In the genomic region with DNA sequence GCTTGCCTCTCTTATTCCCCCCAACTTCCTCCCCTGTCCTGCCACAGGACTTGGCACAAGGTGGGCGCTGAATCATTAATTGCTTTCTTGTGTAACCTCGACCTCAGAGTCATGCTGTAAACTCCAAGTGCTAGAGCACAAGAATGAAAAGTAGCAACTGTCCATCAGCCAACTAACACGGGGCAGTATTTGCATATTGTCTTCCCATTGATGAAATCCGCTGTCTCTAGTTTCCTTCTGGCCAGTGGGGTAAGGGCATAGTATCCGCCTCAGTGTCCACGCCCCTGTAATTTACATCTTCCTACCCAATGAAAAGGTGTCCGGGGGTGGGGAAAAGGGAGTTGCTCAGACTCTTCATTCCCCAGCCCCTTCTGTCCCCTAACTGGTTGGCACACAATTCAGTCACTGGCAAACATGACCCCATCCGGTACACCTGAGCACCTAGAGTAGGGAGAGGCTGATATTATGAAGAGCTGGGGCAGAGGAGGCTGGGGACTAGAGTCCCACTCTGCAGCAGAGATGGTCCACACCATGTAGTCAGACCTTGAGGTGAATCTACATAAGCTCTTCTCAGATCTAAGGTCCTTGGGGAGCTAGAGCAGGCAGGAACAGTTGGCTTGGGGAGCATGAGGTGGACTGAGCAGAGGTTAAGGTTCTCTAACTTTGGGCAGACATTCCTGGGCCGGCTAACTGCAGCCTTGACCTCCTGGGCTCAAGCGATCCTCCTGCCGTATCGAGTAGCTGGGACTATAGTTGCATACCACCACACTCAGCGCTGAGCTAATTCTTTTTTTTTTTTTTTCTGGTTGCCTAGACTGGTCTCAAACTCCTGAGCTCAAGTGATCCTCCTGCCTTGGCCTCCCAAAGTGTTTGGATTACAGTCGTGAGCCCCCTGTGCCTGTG, we compare ENCODE assay signal across 9 cellular contexts. TPM values are rescaled to one million over a fixed set of nuclear protein-coding genes. Genes with fewer than 3 reads are reported as not detected.
DNase-seq lines count a peak whose midpoint lies in the region; ATAC-seq, FAIRE-seq and TF ChIP-seq lines count a peak whose summit lies in the region.
"Had no signal": no experiment of that assay in that cellular context is flagged by ENCODE, and none has a peak within 500 bp of the region (broad histone marks: within the 10 kb centered on the region; RNA-seq: fewer than 3 reads in every experiment).

No MANE protein-coding gene starts in this region.

- H3K4me1 Mint-ChIP-seq in CD8-positive, alpha-beta T cell (ENCODE audit: low read depth) = peaks cover 31% of the 10 kb centered on the region

- TF ChIP-seq CTCF in omental fat pad (IDR thresholded peaks at IDR 0.05) (no peak), D721Med (IDR thresholded peaks at IDR 0.05; ENCODE audit: insufficient read depth, missing control alignments) (no peak)
- TF ChIP-seq CTCF in CD8-positive, alpha-beta T cell (IDR thresholded peaks at IDR 0.05) = no peak

- no peaks in the 10 kb centered on the region for H3K36me3 ChIP-seq in CD8-positive, alpha-beta T cell (ENCODE audit: insufficient read depth, low read length)

- H3K9me3 ChIP-seq in CD8-positive, alpha-beta T cell (ENCODE audit: low read length) = no peaks in the 10 kb centered on the region

- no peak overlapping the region for H3K4me3 Mint-ChIP-seq in CD8-positive, alpha-beta T cell
- H3K4me3 Mint-ChIP-seq: stimulated activated naive CD8-positive, alpha-beta T cell treated with anti-CD3 and anti-CD28 coated beads, Interleukin-15, amount 100 ng/mL, for 72 hours had no signal

- peak; percentile 60 for ATAC-seq in omental fat pad (ENCODE audit: low FRiP score)
- no peak for ATAC-seq in CD8-positive, alpha-beta T cell
- ATAC-seq: stimulated activated naive CD8-positive, alpha-beta T cell treated with anti-CD3 and anti-CD28 coated beads, Interleukin-15, amount 100 ng/mL, for 72 hours had no signal

- H3K27ac ChIP-seq in CD8-positive, alpha-beta T cell (ENCODE audit: low read depth, low read length) = no peak overlapping the region

- DNase-seq in H54 (ENCODE audit: insufficient read length, low spot score) (peak; percentile 48), NCI-H446 (lab: John Stamatoyannopoulos, UW) (peak; percentile 14 to 46), cerebellar cortex (ENCODE audit: low spot score) (peak; percentile 84), omental fat pad (ENCODE audit: low spot score) (no peak), posterior cingulate gyrus (no peak), D721Med (ENCODE audit: insufficient read length, low spot score) (no peak)
- DNase-seq in CD8-positive, alpha-beta T cell = no peak
- DNase-seq in activated naive CD4-positive, alpha-beta T cell treated with anti-CD3 and anti-CD28 coated beads, Interleukin-2, amount 50 U/mL, for 16 hours = no peak
- DNase-seq: stimulated activated naive CD8-positive, alpha-beta T cell treated with anti-CD3 and anti-CD28 coated beads, Interleukin-15, amount 100 ng/mL, for 72 hours had no signal

- no peak for TF ChIP-seq POLR2A in H54 (IDR thresholded peaks at IDR 0.05; ENCODE audit: low read depth, low read length)

- intact Hi-C loops in posterior cingulate gyrus (cut with DNase I) = no loop called here
- intact Hi-C loops in CD8-positive, alpha-beta T cell (cut with DNase I, micrococcal nuclease) = no loop called here

- no peaks in the 10 kb centered on the region for H3K9me3 Mint-ChIP-seq in CD8-positive, alpha-beta T cell
- H3K9me3 Mint-ChIP-seq: stimulated activated naive CD8-positive, alpha-beta T cell treated with anti-CD3 and anti-CD28 coated beads, Interleukin-15, amount 100 ng/mL, for 72 hours had no signal

- POLR2A ChIA-PET in CD8-positive, alpha-beta T cell (lab: Charles Lee) = interaction anchor here (1.3 kb wide), 1 partner anchor 35 kb away, joined by 4 read pairs; no protein-coding TSS in a partner anchor

- H3K27me3 Mint-ChIP-seq in CD8-positive, alpha-beta T cell (ENCODE audit: low read depth) = no peaks in the 10 kb centered on the region
- H3K27me3 Mint-ChIP-seq: stimulated activated naive CD8-positive, alpha-beta T cell treated with anti-CD3 and anti-CD28 coated beads, Interleukin-15, amount 100 ng/mL, for 72 hours had no signal

- peak; percentile 36 for FAIRE-seq in H54 (lab: Jason Lieb, UNC)
- FAIRE-seq in D721Med (lab: Jason Lieb, UNC) = no peak

- no peak overlapping the region for H3K27ac Mint-ChIP-seq in CD8-positive, alpha-beta T cell

- H3K27me3 ChIP-seq in CD8-positive, alpha-beta T cell (ENCODE audit: insufficient read depth, low read length) = no peaks in the 10 kb centered on the region

- H3K36me3 Mint-ChIP-seq in CD8-positive, alpha-beta T cell = no peaks in the 10 kb centered on the region

- CTCF ChIA-PET in CD8-positive, alpha-beta T cell (lab: Charles Lee) = interaction anchor here (0.9 to 54.2 kb wide), 5 partner anchors 9 to 129 kb away, joined by 3 to 2176 read pairs (median 4); a partner anchor contains a TSS

- H3K4me1 ChIP-seq in CD8-positive, alpha-beta T cell (ENCODE audit: insufficient read depth, low read length) = peaks cover 27% of the 10 kb centered on the region

- H3K4me3 ChIP-seq in CD8-positive, alpha-beta T cell (ENCODE audit: low read depth, low read length) = no peak overlapping the region

RNA-seq across cellular contexts. Expression of a gene that starts 6.8 kb away (rescaled TPM):
- total RNA-seq in omental fat pad = 10 to 100 TPM; 28.7 to 50.7 (median 33.9) TPM
- 10 to 100 TPM; 66.0 to 69.1 TPM for total RNA-seq in CD8-positive, alpha-beta T cell

RNA-seq across cellular contexts. Expression of a gene that starts 21.9 kb away (rescaled TPM):
- total RNA-seq in omental fat pad = 10 to 100 TPM in 1 of 4 donors, 1 to 10 TPM in 2, not detected in 1; 1.8 to 13.6 (median 3.6) TPM
- not detected for total RNA-seq in CD8-positive, alpha-beta T cell

RNA-seq across cellular contexts. Expression of a gene that starts 37.7 kb away (rescaled TPM):
- total RNA-seq in omental fat pad = 10 to 100 TPM in 1 of 4 donors, 1 to 10 TPM in 3; 3.6 to 11.5 (median 8.2) TPM
- total RNA-seq in CD8-positive, alpha-beta T cell = 10 to 100 TPM; 51.5 to 52.9 TPM

RNA-seq across cellular contexts. Expression of a gene that starts 41.5 kb away (rescaled TPM):
- total RNA-seq in omental fat pad = 10 to 100 TPM; 33.1 to 63.0 (median 39.2) TPM
- total RNA-seq in CD8-positive, alpha-beta T cell = not detected

RNA-seq across cellular contexts. Expression of a gene that starts 56.7 kb away (rescaled TPM):
- total RNA-seq in omental fat pad = 1 to 10 TPM; 3.8 to 5.4 (median 4.3) TPM
- 1 to 10 TPM; 2.4 to 3.2 TPM for total RNA-seq in CD8-positive, alpha-beta T cell

Comparison
In these comparisons a context has a peak if more than half of its experiments do, and no peak if none do; other contexts are left out.
1. DNase-seq: peak in H54 (single experiment), NCI-H446 (2 of 2) and cerebellar cortex (single experiment); none in omental fat pad (single experiment), posterior cingulate gyrus (0 of 10), CD8-positive, alpha-beta T cell (0 of 7), activated naive CD4-positive, alpha-beta T cell treated with anti-CD3 and anti-CD28 coated beads, Interleukin-2, amount 50 U/mL, for 16 hours (single experiment) and D721Med (single experiment).
2. RNA of a gene that starts 37.7 kb away (total RNA-seq): 51.5 to 52.9 TPM in CD8-positive, alpha-beta T cell; 3.6 to 11.5 TPM in omental fat pad; every median in the first group is over 4 times any median in the second.